Comparison of ENCODE assay signal across 20 cellular contexts in genomic region chr6:106026748-106027147, GRCh38. TPM values are rescaled to one million over a fixed set of nuclear protein-coding genes. Genes with fewer than 3 reads are reported as not detected.
DNase-seq lines count a peak whose midpoint lies in the region; ATAC-seq, FAIRE-seq and TF ChIP-seq lines count a peak whose summit lies in the region.
"Had no signal": no experiment of that assay in that cellular context is flagged by ENCODE, and none has a peak within 500 bp of the region (broad histone marks: within the 10 kb centered on the region; RNA-seq: fewer than 3 reads in every experiment).

No MANE protein-coding gene starts in this region.

- no peaks in the 10 kb centered on the region for H4K20me1 ChIP-seq in neural progenitor cell (ENCODE audit: low read depth)

- no peak for ATAC-seq in activated naive CD8-positive, alpha-beta T cell treated with anti-CD3 and anti-CD28 coated beads, Interleukin-2, amount 10 ng/mL, durations not matched to agents 7 days and 5 days (ENCODE audit: low read depth)
- ATAC-seq in HG03520 (IDR thresholded peaks at IDR 0.05; ENCODE audit: unreplicated experiment) (no peak), HG02623 (IDR thresholded peaks at IDR 0.05; ENCODE audit: unreplicated experiment) (no peak)
- ATAC-seq: left lung; naive thymus-derived CD4-positive, alpha-beta T cell had no signal

- peaks cover 6% of the 10 kb centered on the region for H3K4me1 Mint-ChIP-seq in activated naive CD8-positive, alpha-beta T cell treated with anti-CD3 and anti-CD28 coated beads, Interleukin-2, amount 10 ng/mL, durations not matched to agents 7 days and 5 days
- H3K4me1 Mint-ChIP-seq in neural progenitor cell (peaks cover 13% of the 10 kb centered on the region), progenitor cell of endocrine pancreas (ENCODE audit: low read depth) (peaks cover 9% of the 10 kb centered on the region)

- peak; percentile 76 for DNase-seq in EH (ENCODE audit: low read depth)
- peak; percentile 2 for DNase-seq in H54 (ENCODE audit: insufficient read length, low spot score)
- no peak for DNase-seq in activated naive CD8-positive, alpha-beta T cell treated with anti-CD3 and anti-CD28 coated beads, Interleukin-2, amount 10 ng/mL, durations not matched to agents 7 days and 5 days
- no peak for DNase-seq in neural progenitor cell (ENCODE audit: low spot score)
- no peak for DNase-seq in NCI-H2107 (lab: John Stamatoyannopoulos, UW)
- no peak for DNase-seq in progenitor cell of endocrine pancreas (ENCODE audit: low spot score, unreplicated experiment)
- DNase-seq: activated CD4-positive, CD25-positive, alpha-beta regulatory T cell; activated T-cell treated with anti-CD3 and anti-CD28 coated beads, Interleukin-2, amount 50 U/mL, for 1 hour; amniotic stem cell; CD4-positive, alpha-beta memory T cell; left lung; naive thymus-derived CD4-positive, alpha-beta T cell; NCI-H2171; retina; stimulated activated CD4-positive, alpha-beta T cell treated with anti-CD3 and anti-CD28 coated beads, Interleukin-4, amount 100 ng/mL, for 1 hour had no signal

- TF ChIP-seq CTCF in neural progenitor cell (IDR thresholded peaks at IDR 0.05) (no peak), progenitor cell of endocrine pancreas (IDR thresholded peaks at IDR 0.05; ENCODE audit: unreplicated experiment) (no peak)

- no peak overlapping the region for H3K27ac Mint-ChIP-seq in activated naive CD8-positive, alpha-beta T cell treated with anti-CD3 and anti-CD28 coated beads, Interleukin-2, amount 10 ng/mL, durations not matched to agents 7 days and 5 days
- H3K27ac Mint-ChIP-seq in neural progenitor cell (no peak overlapping the region), progenitor cell of endocrine pancreas (no peak overlapping the region)
- H3K27ac Mint-ChIP-seq: naive thymus-derived CD4-positive, alpha-beta T cell had no signal

- TF ChIP-seq POLR2A in H54 (IDR thresholded peaks at IDR 0.05; ENCODE audit: low read depth, low read length), result no peak

- no peak overlapping the region for H3K9ac ChIP-seq in neural progenitor cell

- H3F3A ChIP-seq in neural progenitor cell (ENCODE audit: low read depth), result peaks cover 9% of the 10 kb centered on the region

- FAIRE-seq in H54 (lab: Jason Lieb, UNC), result no peak
- FAIRE-seq: colon had no signal

- POLR2A ChIA-PET in activated naive CD8-positive, alpha-beta T cell treated with anti-CD3 and anti-CD28 coated beads, Interleukin-2, amount 10 ng/mL, durations not matched to agents 7 days and 5 days (lab: Charles Lee), result no interaction called here

- H3K79me2 ChIP-seq in neural progenitor cell (ENCODE audit: low read depth), result no peaks in the 10 kb centered on the region

- no peak overlapping the region for H3K4me3 ChIP-seq in neural progenitor cell
- H3K4me3 ChIP-seq: left lung, MG63 had no signal

- H3K27ac ChIP-seq in neural progenitor cell, result no peak overlapping the region
- H3K27ac ChIP-seq: left lung had no signal

- peak overlapping the region; percentile 15 for H3K4me3 Mint-ChIP-seq in activated naive CD8-positive, alpha-beta T cell treated with anti-CD3 and anti-CD28 coated beads, Interleukin-2, amount 10 ng/mL, durations not matched to agents 7 days and 5 days
- no peak overlapping the region for H3K4me3 Mint-ChIP-seq in neural progenitor cell
- H3K4me3 Mint-ChIP-seq in progenitor cell of endocrine pancreas (ENCODE audit: low read depth), result no peak overlapping the region

- peaks cover 2% of the 10 kb centered on the region for H3K36me3 Mint-ChIP-seq in activated naive CD8-positive, alpha-beta T cell treated with anti-CD3 and anti-CD28 coated beads, Interleukin-2, amount 10 ng/mL, durations not matched to agents 7 days and 5 days
- H3K36me3 Mint-ChIP-seq in neural progenitor cell, result no peaks in the 10 kb centered on the region
- H3K36me3 Mint-ChIP-seq in progenitor cell of endocrine pancreas (ENCODE audit: insufficient read depth), result no peaks in the 10 kb centered on the region
- H3K36me3 Mint-ChIP-seq: CD4-positive, alpha-beta memory T cell had no signal

- H3K27me3 Mint-ChIP-seq in activated naive CD8-positive, alpha-beta T cell treated with anti-CD3 and anti-CD28 coated beads, Interleukin-2, amount 10 ng/mL, durations not matched to agents 7 days and 5 days, result peaks cover 32% of the 10 kb centered on the region
- H3K27me3 Mint-ChIP-seq in neural progenitor cell (ENCODE audit: insufficient read depth, low read depth) (peaks cover 3% of the 10 kb centered on the region), progenitor cell of endocrine pancreas (peaks cover 5% of the 10 kb centered on the region)

- peak overlapping the region; percentile 52 for H3K4me2 ChIP-seq in neural progenitor cell

- peak overlapping the region; percentile 59 for H2AFZ ChIP-seq in neural progenitor cell (replicated peaks)

- H3K9me3 Mint-ChIP-seq in activated naive CD8-positive, alpha-beta T cell treated with anti-CD3 and anti-CD28 coated beads, Interleukin-2, amount 10 ng/mL, durations not matched to agents 7 days and 5 days, result peaks cover 1% of the 10 kb centered on the region
- H3K9me3 Mint-ChIP-seq in neural progenitor cell (no peaks in the 10 kb centered on the region), progenitor cell of endocrine pancreas (ENCODE audit: low read depth) (no peaks in the 10 kb centered on the region)
- H3K9me3 Mint-ChIP-seq: CD4-positive, alpha-beta memory T cell had no signal

- no peaks in the 10 kb centered on the region for H3K27me3 ChIP-seq in neural progenitor cell
- H3K27me3 ChIP-seq: MG63 had no signal

- no peaks in the 10 kb centered on the region for H3K36me3 ChIP-seq in neural progenitor cell
- H3K36me3 ChIP-seq: left lung, MG63 had no signal

- no peaks in the 10 kb centered on the region for H3K9me3 ChIP-seq in neural progenitor cell (ENCODE audit: low read depth)
- H3K9me3 ChIP-seq: left lung, MG63 had no signal

- peaks cover 22% of the 10 kb centered on the region for H3K4me1 ChIP-seq in neural progenitor cell

RNA-seq across cellular contexts. Expression of gene PRDM1, which starts 59.4 kb away (rescaled TPM):
- total RNA-seq in activated naive CD8-positive, alpha-beta T cell treated with anti-CD3 and anti-CD28 coated beads, Interleukin-2, amount 10 ng/mL, durations not matched to agents 7 days and 5 days, result 10 to 100 TPM; 20.2 to 21.1 TPM
- 0.37 and 0.43 TPM in 2 replicates for total RNA-seq in neural progenitor cell (ENCODE audit: low replicate concordance)
- 4.3 and 8.9 TPM in 2 replicates for total RNA-seq in progenitor cell of endocrine pancreas
- total RNA-seq: G401 had no signal

Comparison
In these comparisons a context has a peak if more than half of its experiments do, and no peak if none do; other contexts are left out.
1. DNase-seq: peak in EH (single experiment) and H54 (single experiment); none in activated naive CD8-positive, alpha-beta T cell treated with anti-CD3 and anti-CD28 coated beads, Interleukin-2, amount 10 ng/mL, durations not matched to agents 7 days and 5 days (single experiment), neural progenitor cell (single experiment), NCI-H2107 (single experiment) and progenitor cell of endocrine pancreas (single experiment).